2 cellular contexts compared by ENCODE assay signal in the genomic region with DNA sequence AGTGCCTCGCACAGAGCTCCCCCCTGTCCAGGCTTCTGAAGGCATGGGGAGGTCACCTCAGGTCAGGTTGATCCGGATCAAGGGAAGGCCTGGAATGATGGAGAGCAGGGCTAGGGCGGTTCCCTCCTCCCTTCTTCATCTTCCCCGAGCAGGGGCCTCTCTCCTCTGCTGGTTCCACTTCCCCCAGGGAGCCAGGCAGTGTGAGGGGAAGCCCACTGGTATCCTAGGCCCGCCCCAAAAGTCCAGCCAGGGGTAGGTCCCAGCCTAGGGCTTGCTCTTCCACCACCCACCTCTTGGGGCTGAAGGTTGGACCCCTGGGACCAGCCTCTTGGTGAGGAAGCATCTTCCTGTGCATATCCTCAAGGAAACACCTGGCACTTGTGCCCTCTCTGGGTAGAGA.
TF ChIP-seq lines count a peak whose summit lies in the region.

No MANE protein-coding gene starts in this region.

TF ChIP-seq in SK-N-SH, 30 proteins besides CTCF, POLR2A, EP300 and RAD21 (continued from another document):
- TF ChIP-seq, protein P1, sequence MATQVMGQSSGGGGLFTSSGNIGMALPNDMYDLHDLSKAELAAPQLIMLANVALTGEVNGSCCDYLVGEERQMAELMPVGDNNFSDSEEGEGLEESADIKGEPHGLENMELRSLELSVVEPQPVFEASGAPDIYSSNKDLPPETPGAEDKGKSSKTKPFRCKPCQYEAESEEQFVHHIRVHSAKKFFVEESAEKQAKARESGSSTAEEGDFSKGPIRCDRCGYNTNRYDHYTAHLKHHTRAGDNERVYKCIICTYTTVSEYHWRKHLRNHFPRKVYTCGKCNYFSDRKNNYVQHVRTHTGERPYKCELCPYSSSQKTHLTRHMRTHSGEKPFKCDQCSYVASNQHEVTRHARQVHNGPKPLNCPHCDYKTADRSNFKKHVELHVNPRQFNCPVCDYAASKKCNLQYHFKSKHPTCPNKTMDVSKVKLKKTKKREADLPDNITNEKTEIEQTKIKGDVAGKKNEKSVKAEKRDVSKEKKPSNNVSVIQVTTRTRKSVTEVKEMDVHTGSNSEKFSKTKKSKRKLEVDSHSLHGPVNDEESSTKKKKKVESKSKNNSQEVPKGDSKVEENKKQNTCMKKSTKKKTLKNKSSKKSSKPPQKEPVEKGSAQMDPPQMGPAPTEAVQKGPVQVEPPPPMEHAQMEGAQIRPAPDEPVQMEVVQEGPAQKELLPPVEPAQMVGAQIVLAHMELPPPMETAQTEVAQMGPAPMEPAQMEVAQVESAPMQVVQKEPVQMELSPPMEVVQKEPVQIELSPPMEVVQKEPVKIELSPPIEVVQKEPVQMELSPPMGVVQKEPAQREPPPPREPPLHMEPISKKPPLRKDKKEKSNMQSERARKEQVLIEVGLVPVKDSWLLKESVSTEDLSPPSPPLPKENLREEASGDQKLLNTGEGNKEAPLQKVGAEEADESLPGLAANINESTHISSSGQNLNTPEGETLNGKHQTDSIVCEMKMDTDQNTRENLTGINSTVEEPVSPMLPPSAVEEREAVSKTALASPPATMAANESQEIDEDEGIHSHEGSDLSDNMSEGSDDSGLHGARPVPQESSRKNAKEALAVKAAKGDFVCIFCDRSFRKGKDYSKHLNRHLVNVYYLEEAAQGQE (IDR thresholded peaks at IDR 0.05; ENCODE audit: low read depth, low read length): no peak
- TF ChIP-seq NFIC (IDR thresholded peaks at IDR 0.05; ENCODE audit: borderline replicate concordance) (no peak), ELF1 (IDR thresholded peaks at IDR 0.05) (no peak), MEF2A (IDR thresholded peaks at IDR 0.05; ENCODE audit: borderline replicate concordance, low read depth) (no peak), GABPA (IDR thresholded peaks at IDR 0.05; ENCODE audit: low read depth) (no peak), SMC3 (IDR thresholded peaks at IDR 0.05; ENCODE audit: low read depth, low read length) (no peak)
- TF ChIP-seq, protein P2, sequence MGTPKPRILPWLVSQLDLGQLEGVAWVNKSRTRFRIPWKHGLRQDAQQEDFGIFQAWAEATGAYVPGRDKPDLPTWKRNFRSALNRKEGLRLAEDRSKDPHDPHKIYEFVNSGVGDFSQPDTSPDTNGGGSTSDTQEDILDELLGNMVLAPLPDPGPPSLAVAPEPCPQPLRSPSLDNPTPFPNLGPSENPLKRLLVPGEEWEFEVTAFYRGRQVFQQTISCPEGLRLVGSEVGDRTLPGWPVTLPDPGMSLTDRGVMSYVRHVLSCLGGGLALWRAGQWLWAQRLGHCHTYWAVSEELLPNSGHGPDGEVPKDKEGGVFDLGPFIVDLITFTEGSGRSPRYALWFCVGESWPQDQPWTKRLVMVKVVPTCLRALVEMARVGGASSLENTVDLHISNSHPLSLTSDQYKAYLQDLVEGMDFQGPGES (IDR thresholded peaks at IDR 0.05; ENCODE audit: low read depth, low read length): no peak
- TF ChIP-seq, protein P3, sequence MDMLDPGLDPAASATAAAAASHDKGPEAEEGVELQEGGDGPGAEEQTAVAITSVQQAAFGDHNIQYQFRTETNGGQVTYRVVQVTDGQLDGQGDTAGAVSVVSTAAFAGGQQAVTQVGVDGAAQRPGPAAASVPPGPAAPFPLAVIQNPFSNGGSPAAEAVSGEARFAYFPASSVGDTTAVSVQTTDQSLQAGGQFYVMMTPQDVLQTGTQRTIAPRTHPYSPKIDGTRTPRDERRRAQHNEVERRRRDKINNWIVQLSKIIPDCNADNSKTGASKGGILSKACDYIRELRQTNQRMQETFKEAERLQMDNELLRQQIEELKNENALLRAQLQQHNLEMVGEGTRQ (IDR thresholded peaks at IDR 0.05; ENCODE audit: borderline replicate concordance, low read depth, low read length): no peak

TF ChIP-seq in SK-N-SH treated with all-trans-retinoic acid at 6 μM for 48 hours, 23 proteins besides CTCF, POLR2A, EP300 and RAD21 (continued from another document):
- TF ChIP-seq, protein P4, sequence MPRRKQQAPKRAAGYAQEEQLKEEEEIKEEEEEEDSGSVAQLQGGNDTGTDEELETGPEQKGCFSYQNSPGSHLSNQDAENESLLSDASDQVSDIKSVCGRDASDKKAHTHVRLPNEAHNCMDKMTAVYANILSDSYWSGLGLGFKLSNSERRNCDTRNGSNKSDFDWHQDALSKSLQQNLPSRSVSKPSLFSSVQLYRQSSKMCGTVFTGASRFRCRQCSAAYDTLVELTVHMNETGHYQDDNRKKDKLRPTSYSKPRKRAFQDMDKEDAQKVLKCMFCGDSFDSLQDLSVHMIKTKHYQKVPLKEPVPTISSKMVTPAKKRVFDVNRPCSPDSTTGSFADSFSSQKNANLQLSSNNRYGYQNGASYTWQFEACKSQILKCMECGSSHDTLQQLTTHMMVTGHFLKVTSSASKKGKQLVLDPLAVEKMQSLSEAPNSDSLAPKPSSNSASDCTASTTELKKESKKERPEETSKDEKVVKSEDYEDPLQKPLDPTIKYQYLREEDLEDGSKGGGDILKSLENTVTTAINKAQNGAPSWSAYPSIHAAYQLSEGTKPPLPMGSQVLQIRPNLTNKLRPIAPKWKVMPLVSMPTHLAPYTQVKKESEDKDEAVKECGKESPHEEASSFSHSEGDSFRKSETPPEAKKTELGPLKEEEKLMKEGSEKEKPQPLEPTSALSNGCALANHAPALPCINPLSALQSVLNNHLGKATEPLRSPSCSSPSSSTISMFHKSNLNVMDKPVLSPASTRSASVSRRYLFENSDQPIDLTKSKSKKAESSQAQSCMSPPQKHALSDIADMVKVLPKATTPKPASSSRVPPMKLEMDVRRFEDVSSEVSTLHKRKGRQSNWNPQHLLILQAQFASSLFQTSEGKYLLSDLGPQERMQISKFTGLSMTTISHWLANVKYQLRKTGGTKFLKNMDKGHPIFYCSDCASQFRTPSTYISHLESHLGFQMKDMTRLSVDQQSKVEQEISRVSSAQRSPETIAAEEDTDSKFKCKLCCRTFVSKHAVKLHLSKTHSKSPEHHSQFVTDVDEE (CRISPR knock-in tag; IDR thresholded peaks at IDR 0.05): no peak
- TF ChIP-seq RARB (CRISPR knock-in tag; IDR thresholded peaks at IDR 0.05): no peak
- no peak for TF ChIP-seq ISL1 (CRISPR knock-in tag; IDR thresholded peaks at IDR 0.05)
- no peak for TF ChIP-seq ZNF8 (CRISPR knock-in tag; IDR thresholded peaks at IDR 0.05)
- no peak for TF ChIP-seq ZNF70 (CRISPR knock-in tag; IDR thresholded peaks at IDR 0.05)
- no peak for TF ChIP-seq SNAI2 (CRISPR knock-in tag; IDR thresholded peaks at IDR 0.05)
